Comparison of ENCODE assay signal across 1 cellular context in genomic region chr17:80917716-80918560, GRCh38.
TF ChIP-seq lines count a peak whose summit lies in the region.

No MANE protein-coding gene starts in this region.

TF ChIP-seq in SK-N-SH treated with all-trans-retinoic acid at 6 μM for 48 hours, 23 proteins besides CTCF, POLR2A, EP300 and RAD21 (continued from another document):
- no peak for TF ChIP-seq PATZ1 (CRISPR knock-in tag; IDR thresholded peaks at IDR 0.05; ENCODE audit: borderline replicate concordance)
- no peak for TF ChIP-seq TSHZ2 (CRISPR knock-in tag; IDR thresholded peaks at IDR 0.05)
- no peak for TF ChIP-seq ISL1 (CRISPR knock-in tag; IDR thresholded peaks at IDR 0.05)
- no peak for TF ChIP-seq GLIS3 (CRISPR knock-in tag; IDR thresholded peaks at IDR 0.05)
